In the genomic region with DNA sequence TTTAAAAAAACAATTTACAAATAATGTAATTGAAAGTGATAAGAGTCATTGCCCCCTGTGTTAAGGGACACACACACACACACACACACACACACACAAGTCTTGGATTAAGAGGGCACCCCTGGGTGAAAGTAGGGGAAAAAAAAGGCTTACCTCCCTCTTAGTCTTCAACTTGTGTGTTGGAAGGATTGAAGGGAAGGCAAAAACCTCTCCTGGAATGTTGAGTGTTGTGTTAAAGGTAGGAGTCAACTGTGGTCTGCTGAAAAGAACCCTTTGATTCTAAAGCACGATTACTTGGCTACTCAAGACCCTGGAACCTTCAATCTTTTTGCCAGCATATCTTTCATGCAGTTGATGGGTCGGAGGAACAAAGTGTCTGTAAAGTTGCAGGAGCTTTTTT, we compare ENCODE assay signal across 13 cellular contexts. TPM values are rescaled to one million over a fixed set of nuclear protein-coding genes. Genes with fewer than 3 reads are reported as not detected.
DNase-seq lines count a peak whose midpoint lies in the region; ATAC-seq and TF ChIP-seq lines count a peak whose summit lies in the region.
"Had no signal": no experiment of that assay in that cellular context is flagged by ENCODE, and none has a peak within 500 bp of the region (broad histone marks: within the 10 kb centered on the region; RNA-seq: fewer than 3 reads in every experiment).

No MANE protein-coding gene starts in this region.

- peak overlapping the region; percentile 89 for H3K4me2 ChIP-seq in mammary epithelial cell (ENCODE audit: insufficient read depth, low read depth, low read length)

- in situ Hi-C loops in mammary epithelial cell (cut with MboI; ENCODE audit: low sequenced_read_pairs in 2 of 2): no loop called here

- H3K27ac ChIP-seq in HEK293 (ENCODE audit: extremely low read depth, low read depth, low read length): no peak overlapping the region
- H3K27ac ChIP-seq in mammary epithelial cell (ENCODE audit: insufficient read depth, low read depth, low read length): no peak overlapping the region
- H3K27ac ChIP-seq in stomach: peak overlapping the region in 4 of 5 donors; percentile 22 to 87 (median 82)
- H3K27ac ChIP-seq: SJSA1 had no signal

- intact Hi-C loops in mammary epithelial cell (cut with micrococcal nuclease) (loop anchor here (10.0 kb wide), 1 partner anchor 139 kb away; no protein-coding TSS in a partner anchor), stomach (cut with DNase I; ENCODE audit: low total_unique reads) (no loop called here)

- dilution Hi-C loops in mammary epithelial cell (cut with HindIII; ENCODE audit: low sequenced_read_pairs): no loop called here

- peaks cover 32% of the 10 kb centered on the region for H3K4me1 ChIP-seq in HEK293 (ENCODE audit: control insufficient read depth, insufficient read depth, low read length)
- H3K4me1 ChIP-seq in mammary epithelial cell (ENCODE audit: insufficient read depth, low read length): peaks cover 7% of the 10 kb centered on the region
- peaks cover 0 to 59% (median 28%) of the 10 kb centered on the region in 4 donors for H3K4me1 ChIP-seq in stomach
- H3K4me1 ChIP-seq: SJSA1 had no signal

- no peak for TF ChIP-seq EP300 in stomach (IDR thresholded peaks at IDR 0.05)

- POLR2A ChIA-PET in HEK293 (lab: Yijun Ruan, JAX): no interaction called here

- H3K9me3 ChIP-seq in HEK293 (ENCODE audit: control insufficient read depth, insufficient read depth, low read depth, low read length): no peaks in the 10 kb centered on the region
- H3K9me3 ChIP-seq in mammary epithelial cell (replicated peaks; ENCODE audit: insufficient read depth, low read length): no peaks in the 10 kb centered on the region
- no peaks in the 10 kb centered on the region for H3K9me3 ChIP-seq in stomach
- H3K9me3 ChIP-seq: SJSA1 had no signal

- peak overlapping the region; percentile 77 for H2AFZ ChIP-seq in mammary epithelial cell (ENCODE audit: low read depth, low read length)

- TF ChIP-seq POLR2A in stomach (IDR thresholded peaks at IDR 0.05): no peak

- H3K79me2 ChIP-seq in mammary epithelial cell (ENCODE audit: insufficient read depth, low read length): peaks cover 9% of the 10 kb centered on the region

- H3K4me3 ChIP-seq in HEK293 (ENCODE audit: low read depth, low read length): no peak overlapping the region
- H3K4me3 ChIP-seq in mammary epithelial cell (replicated peaks in 1 of 3; ENCODE audit: insufficient read depth in 1 of 3, low read depth in 2 of 3, low read length in 3 of 3): peak overlapping the region in 2 of 3 experiments; percentile 7 to 94
- H3K4me3 ChIP-seq in stomach: peak overlapping the region in 3 of 4 donors; percentile 18 to 89 (median 79)
- H3K4me3 ChIP-seq: SJSA1 had no signal

- H3K9ac ChIP-seq in mammary epithelial cell (ENCODE audit: insufficient read depth, low read length): no peak overlapping the region

- ATAC-seq in HG02623 (IDR thresholded peaks at IDR 0.05; ENCODE audit: unreplicated experiment) (no peak), GM19455 (IDR thresholded peaks at IDR 0.05; ENCODE audit: unreplicated experiment) (no peak), GM18520 (IDR thresholded peaks at IDR 0.05; ENCODE audit: unreplicated experiment) (no peak)
- ATAC-seq: activated T-helper 17 cell treated with anti-CD3 and anti-CD28 coated beads, Interleukin-2, amount 50 U/mL, for 72 hours; sciatic nerve had no signal

- H3K36me3 ChIP-seq in HEK293 (ENCODE audit: control insufficient read depth in 2 of 2, insufficient read depth in 1 of 2, low read length in 2 of 2) (no peaks in the 10 kb centered on the region; a peak in 1 of 3 replicates), mammary epithelial cell (ENCODE audit: insufficient read depth, low read length) (no peaks in the 10 kb centered on the region), stomach (peaks cover 0 to 5% (median 0%) of the 10 kb centered on the region in 4 donors)
- H3K36me3 ChIP-seq: SJSA1 had no signal

- no peaks in the 10 kb centered on the region for H3K27me3 ChIP-seq in mammary epithelial cell (ENCODE audit: insufficient read depth, low read length)
- no peaks in the 10 kb centered on the region for H3K27me3 ChIP-seq in stomach
- H3K27me3 ChIP-seq: SJSA1 had no signal

- WGBS in mammary epithelial cell (ENCODE audit: low coverage, missing lambda C conversion rate): 25% methylated on average over 2 of the region's 2 CpGs
- 29 to 63% (median 49%) methylated on average over 2 of the region's 2 CpGs for WGBS in stomach, 5 donors

- CTCF ChIA-PET in HEK293 (lab: Yijun Ruan, JAX) (no interaction called here), mammary epithelial cell (lab: Charles Lee; ENCODE audit: low non-redundant PET) (interaction anchor here (0.6 kb wide), 1 partner anchor 208 kb away, joined by 3 read pairs; no protein-coding TSS in a partner anchor)

- no TSS peak for BruUV-seq in mammary epithelial cell (replicated peaks; lab: Mats Ljungman, UMichigan)

- H4K20me1 ChIP-seq in mammary epithelial cell (ENCODE audit: insufficient read depth, low read length): no peaks in the 10 kb centered on the region

- no peak for DNase-seq in mammary epithelial cell
- DNase-seq in left kidney (ENCODE audit: low read depth, low spot score): peak; percentile 57
- no peak for DNase-seq in stomach
- no peak for DNase-seq in T-helper 1 cell
- DNase-seq: foreskin melanocyte, NCI-H526 had no signal

- TF ChIP-seq CTCF in HEK293 (tag by site-specific recombination; IDR thresholded peaks at IDR 0.05) (no peak), mammary epithelial cell (conservative IDR thresholded peaks at IDR 0.05 in 1 of 2, IDR thresholded peaks at IDR 0.05 in 1 of 2; ENCODE audit: extremely low read depth in 1 of 2, insufficient read depth in 1 of 2, low read depth in 1 of 2, low read length in 2 of 2) (no peak), stomach (IDR thresholded peaks at IDR 0.05) (no peak)

TF ChIP-seq in HEK293, 187 proteins besides CTCF, POLR2A, EP300 and RAD21:
- TF ChIP-seq ZNF701 (tag by site-specific recombination; IDR thresholded peaks at IDR 0.05) (no peak), ZNF423 (tag by site-specific recombination; IDR thresholded peaks at IDR 0.05) (peak; percentile 40; the same call in 1 of the 2 replicates), ZSCAN23 (tag by site-specific recombination; IDR thresholded peaks at IDR 0.05) (no peak)
- TF ChIP-seq, protein P1, sequence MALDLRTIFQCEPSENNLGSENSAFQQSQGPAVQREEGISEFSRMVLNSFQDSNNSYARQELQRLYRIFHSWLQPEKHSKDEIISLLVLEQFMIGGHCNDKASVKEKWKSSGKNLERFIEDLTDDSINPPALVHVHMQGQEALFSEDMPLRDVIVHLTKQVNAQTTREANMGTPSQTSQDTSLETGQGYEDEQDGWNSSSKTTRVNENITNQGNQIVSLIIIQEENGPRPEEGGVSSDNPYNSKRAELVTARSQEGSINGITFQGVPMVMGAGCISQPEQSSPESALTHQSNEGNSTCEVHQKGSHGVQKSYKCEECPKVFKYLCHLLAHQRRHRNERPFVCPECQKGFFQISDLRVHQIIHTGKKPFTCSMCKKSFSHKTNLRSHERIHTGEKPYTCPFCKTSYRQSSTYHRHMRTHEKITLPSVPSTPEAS (tag by site-specific recombination; IDR thresholded peaks at IDR 0.05): 0 out of 2 replicates have a peak, but pooled peaks have one; percentile 25

RNA-seq across cellular contexts. Expression of a gene that starts 6.4 kb away (rescaled TPM):
- 10 to 100 TPM; 10.2 to 14.8 TPM for total RNA-seq in mammary epithelial cell
- polyA plus RNA-seq in mammary epithelial cell: 4.9 TPM
- polyA minus RNA-seq in mammary epithelial cell: 6.4 TPM
- 100 to 1,000 TPM in 1 of 5 donors, 10 to 100 TPM in 4; 11.6 to 113 (median 31.0) TPM for total RNA-seq in stomach
- 10 to 100 TPM; 11.0 to 15.6 (median 12.3) TPM for polyA plus RNA-seq in stomach

Comparison
In these comparisons a context has a peak if more than half of its experiments do, and no peak if none do; other contexts are left out.
1. H3K27ac ChIP-seq: peak in stomach (4 of 5); none in HEK293 (single experiment) and mammary epithelial cell (single experiment).